In genomic region chr9:34072868-34073590, GRCh38 we compare ENCODE assay signal across 1 cellular context.
TF ChIP-seq lines count a peak whose summit lies in the region.

No MANE protein-coding gene starts in this region.

TF ChIP-seq in HepG2, 621 proteins besides CTCF, POLR2A, EP300 and RAD21 (continued from another document and continues in another):
- 0 out of 2 replicates have a peak, but pooled peaks have one; percentile 18 for TF ChIP-seq ZNF543 (CRISPR knock-in tag; IDR thresholded peaks at IDR 0.05)
- TF ChIP-seq ZNF780A (CRISPR knock-in tag; IDR thresholded peaks at IDR 0.05): no peak
- no peak for TF ChIP-seq TFE3 (CRISPR knock-in tag; IDR thresholded peaks at IDR 0.05)
- TF ChIP-seq, protein P1, sequence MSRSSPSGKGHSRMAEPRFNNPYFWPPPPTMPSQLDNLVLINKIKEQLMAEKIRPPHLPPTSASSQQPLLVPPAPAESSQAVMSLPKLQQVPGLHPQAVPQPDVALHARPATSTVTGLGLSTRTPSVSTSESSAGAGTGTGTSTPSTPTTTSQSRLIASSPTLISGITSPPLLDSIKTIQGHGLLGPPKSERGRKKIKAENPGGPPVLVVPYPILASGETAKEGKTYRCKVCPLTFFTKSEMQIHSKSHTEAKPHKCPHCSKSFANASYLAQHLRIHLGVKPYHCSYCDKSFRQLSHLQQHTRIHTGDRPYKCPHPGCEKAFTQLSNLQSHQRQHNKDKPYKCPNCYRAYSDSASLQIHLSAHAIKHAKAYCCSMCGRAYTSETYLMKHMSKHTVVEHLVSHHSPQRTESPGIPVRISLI (CRISPR knock-in tag; IDR thresholded peaks at IDR 0.05; ENCODE audit: borderline replicate concordance): no peak
- TF ChIP-seq, protein P2, sequence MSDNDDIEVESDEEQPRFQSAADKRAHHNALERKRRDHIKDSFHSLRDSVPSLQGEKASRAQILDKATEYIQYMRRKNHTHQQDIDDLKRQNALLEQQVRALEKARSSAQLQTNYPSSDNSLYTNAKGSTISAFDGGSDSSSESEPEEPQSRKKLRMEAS (IDR thresholded peaks at IDR 0.05): peak; percentile 47; the same call in 1 of the 2 replicates
- no peak for TF ChIP-seq SMYD3 (CRISPR knock-in tag; IDR thresholded peaks at IDR 0.05)
- no peak for TF ChIP-seq ZNF121 (CRISPR knock-in tag; IDR thresholded peaks at IDR 0.05)
- TF ChIP-seq, protein P3, sequence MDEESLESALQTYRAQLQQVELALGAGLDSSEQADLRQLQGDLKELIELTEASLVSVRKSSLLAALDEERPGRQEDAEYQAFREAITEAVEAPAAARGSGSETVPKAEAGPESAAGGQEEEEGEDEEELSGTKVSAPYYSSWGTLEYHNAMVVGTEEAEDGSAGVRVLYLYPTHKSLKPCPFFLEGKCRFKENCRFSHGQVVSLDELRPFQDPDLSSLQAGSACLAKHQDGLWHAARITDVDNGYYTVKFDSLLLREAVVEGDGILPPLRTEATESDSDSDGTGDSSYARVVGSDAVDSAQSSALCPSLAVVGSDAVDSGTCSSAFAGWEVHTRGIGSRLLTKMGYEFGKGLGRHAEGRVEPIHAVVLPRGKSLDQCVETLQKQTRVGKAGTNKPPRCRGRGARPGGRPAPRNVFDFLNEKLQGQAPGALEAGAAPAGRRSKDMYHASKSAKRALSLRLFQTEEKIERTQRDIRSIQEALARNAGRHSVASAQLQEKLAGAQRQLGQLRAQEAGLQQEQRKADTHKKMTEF (CRISPR knock-in tag; IDR thresholded peaks at IDR 0.05): peak; percentile 83
- no peak for TF ChIP-seq RNF2 (conservative IDR thresholded peaks at IDR 0.05; ENCODE audit: low read depth)
- TF ChIP-seq MAF1 (CRISPR knock-in tag; IDR thresholded peaks at IDR 0.05; ENCODE audit: borderline replicate concordance): no peak
- TF ChIP-seq, protein P4, sequence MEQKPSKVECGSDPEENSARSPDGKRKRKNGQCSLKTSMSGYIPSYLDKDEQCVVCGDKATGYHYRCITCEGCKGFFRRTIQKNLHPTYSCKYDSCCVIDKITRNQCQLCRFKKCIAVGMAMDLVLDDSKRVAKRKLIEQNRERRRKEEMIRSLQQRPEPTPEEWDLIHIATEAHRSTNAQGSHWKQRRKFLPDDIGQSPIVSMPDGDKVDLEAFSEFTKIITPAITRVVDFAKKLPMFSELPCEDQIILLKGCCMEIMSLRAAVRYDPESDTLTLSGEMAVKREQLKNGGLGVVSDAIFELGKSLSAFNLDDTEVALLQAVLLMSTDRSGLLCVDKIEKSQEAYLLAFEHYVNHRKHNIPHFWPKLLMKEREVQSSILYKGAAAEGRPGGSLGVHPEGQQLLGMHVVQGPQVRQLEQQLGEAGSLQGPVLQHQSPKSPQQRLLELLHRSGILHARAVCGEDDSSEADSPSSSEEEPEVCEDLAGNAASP (CRISPR knock-in tag; IDR thresholded peaks at IDR 0.05; ENCODE audit: borderline replicate concordance): peak; percentile 65
- no peak for TF ChIP-seq ZSCAN30 (CRISPR knock-in tag; IDR thresholded peaks at IDR 0.05)
- no peak for TF ChIP-seq SP140L (CRISPR knock-in tag; IDR thresholded peaks at IDR 0.05; ENCODE audit: borderline replicate concordance)
- TF ChIP-seq, protein P5, sequence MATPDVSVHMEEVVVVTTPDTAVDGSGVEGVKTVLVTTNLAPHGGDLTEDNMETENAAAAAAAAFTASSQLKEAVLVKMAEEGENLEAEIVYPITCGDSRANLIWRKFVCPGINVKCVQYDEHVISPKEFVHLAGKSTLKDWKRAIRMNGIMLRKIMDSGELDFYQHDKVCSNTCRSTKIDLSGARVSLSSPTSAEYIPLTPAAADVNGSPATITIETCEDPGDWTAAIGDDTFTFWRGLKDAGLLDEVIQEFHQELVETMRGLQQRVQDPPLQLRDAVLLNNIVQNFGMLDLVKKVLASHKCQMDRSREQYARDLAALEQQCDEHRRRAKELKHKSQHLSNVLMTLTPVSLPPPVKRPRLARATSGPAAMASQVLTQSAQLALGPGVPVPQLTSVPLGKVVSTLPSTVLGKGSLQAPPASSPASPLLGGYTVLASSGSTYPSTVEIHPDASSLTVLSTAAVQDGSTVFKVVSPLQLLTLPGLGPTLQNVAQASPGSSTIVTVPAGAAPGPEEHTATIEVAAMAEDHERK (CRISPR knock-in tag; IDR thresholded peaks at IDR 0.05; ENCODE audit: low read depth): no peak
- TF ChIP-seq ZNF574 (CRISPR knock-in tag; IDR thresholded peaks at IDR 0.05): peak; percentile 48; the same call in 1 of the 2 replicates
- TF ChIP-seq, protein P6, sequence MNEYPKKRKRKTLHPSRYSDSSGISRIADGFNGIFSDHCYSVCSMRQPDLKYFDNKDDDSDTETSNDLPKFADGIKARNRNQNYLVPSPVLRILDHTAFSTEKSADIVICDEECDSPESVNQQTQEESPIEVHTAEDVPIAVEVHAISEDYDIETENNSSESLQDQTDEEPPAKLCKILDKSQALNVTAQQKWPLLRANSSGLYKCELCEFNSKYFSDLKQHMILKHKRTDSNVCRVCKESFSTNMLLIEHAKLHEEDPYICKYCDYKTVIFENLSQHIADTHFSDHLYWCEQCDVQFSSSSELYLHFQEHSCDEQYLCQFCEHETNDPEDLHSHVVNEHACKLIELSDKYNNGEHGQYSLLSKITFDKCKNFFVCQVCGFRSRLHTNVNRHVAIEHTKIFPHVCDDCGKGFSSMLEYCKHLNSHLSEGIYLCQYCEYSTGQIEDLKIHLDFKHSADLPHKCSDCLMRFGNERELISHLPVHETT (CRISPR knock-in tag; conservative IDR thresholded peaks at IDR 0.05): no peak
- TF ChIP-seq ZHX2 (IDR thresholded peaks at IDR 0.05; ENCODE audit: low read depth): no peak
- TF ChIP-seq ZHX2 (CRISPR knock-in tag; IDR thresholded peaks at IDR 0.05; ENCODE audit: borderline replicate concordance): no peak
- TF ChIP-seq, protein P7, sequence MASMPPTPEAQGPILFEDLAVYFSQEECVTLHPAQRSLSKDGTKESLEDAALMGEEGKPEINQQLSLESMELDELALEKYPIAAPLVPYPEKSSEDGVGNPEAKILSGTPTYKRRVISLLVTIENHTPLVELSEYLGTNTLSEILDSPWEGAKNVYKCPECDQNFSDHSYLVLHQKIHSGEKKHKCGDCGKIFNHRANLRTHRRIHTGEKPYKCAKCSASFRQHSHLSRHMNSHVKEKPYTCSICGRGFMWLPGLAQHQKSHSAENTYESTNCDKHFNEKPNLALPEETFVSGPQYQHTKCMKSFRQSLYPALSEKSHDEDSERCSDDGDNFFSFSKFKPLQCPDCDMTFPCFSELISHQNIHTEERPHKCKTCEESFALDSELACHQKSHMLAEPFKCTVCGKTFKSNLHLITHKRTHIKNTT (CRISPR knock-in tag; IDR thresholded peaks at IDR 0.05): no peak
- no peak for TF ChIP-seq ADNP (CRISPR knock-in tag; IDR thresholded peaks at IDR 0.05)
- no peak for TF ChIP-seq ZSCAN20 (CRISPR knock-in tag; IDR thresholded peaks at IDR 0.05; ENCODE audit: borderline replicate concordance)
- no peak for TF ChIP-seq TBP (CRISPR knock-in tag; IDR thresholded peaks at IDR 0.05)
- TF ChIP-seq, protein P8, sequence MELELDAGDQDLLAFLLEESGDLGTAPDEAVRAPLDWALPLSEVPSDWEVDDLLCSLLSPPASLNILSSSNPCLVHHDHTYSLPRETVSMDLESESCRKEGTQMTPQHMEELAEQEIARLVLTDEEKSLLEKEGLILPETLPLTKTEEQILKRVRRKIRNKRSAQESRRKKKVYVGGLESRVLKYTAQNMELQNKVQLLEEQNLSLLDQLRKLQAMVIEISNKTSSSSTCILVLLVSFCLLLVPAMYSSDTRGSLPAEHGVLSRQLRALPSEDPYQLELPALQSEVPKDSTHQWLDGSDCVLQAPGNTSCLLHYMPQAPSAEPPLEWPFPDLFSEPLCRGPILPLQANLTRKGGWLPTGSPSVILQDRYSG (CRISPR knock-in tag; IDR thresholded peaks at IDR 0.05): no peak
- TF ChIP-seq ZNF224 (CRISPR knock-in tag; IDR thresholded peaks at IDR 0.05): no peak
- TF ChIP-seq ATF7-NPFF (CRISPR knock-in tag; IDR thresholded peaks at IDR 0.05; ENCODE audit: low read depth): no peak
- peak; percentile 74; the same call in 1 of the 2 replicates for TF ChIP-seq JUND (CRISPR knock-in tag; IDR thresholded peaks at IDR 0.05)
- 0 out of 2 replicates have a peak, but pooled peaks have one; percentile 38 for TF ChIP-seq ZNF431 (CRISPR knock-in tag; IDR thresholded peaks at IDR 0.05; ENCODE audit: borderline replicate concordance, low read depth)
- no peak for TF ChIP-seq TAF1 (CRISPR knock-in tag; IDR thresholded peaks at IDR 0.05)
- TF ChIP-seq ZFX (CRISPR knock-in tag; IDR thresholded peaks at IDR 0.05; ENCODE audit: low read depth): 0 out of 2 replicates have a peak, but pooled peaks have one; percentile 38
- no peak for TF ChIP-seq HCFC1 (IDR thresholded peaks at IDR 0.05; ENCODE audit: low read depth, low read length)
- TF ChIP-seq REL (CRISPR knock-in tag; conservative IDR thresholded peaks at IDR 0.05): no peak
- TF ChIP-seq TEAD3 (CRISPR knock-in tag; optimal IDR thresholded peaks at IDR 0.05; ENCODE audit: borderline replicate concordance): peak; percentile 80
- peak; percentile 97 for TF ChIP-seq FOXA3 (CRISPR knock-in tag; IDR thresholded peaks at IDR 0.05)
- TF ChIP-seq ZFP37 (CRISPR knock-in tag; IDR thresholded peaks at IDR 0.05; ENCODE audit: borderline replicate concordance): no peak
- no peak for TF ChIP-seq ZBTB2 (CRISPR knock-in tag; IDR thresholded peaks at IDR 0.05; ENCODE audit: low read depth)
- no peak for TF ChIP-seq ZNF432 (CRISPR knock-in tag; IDR thresholded peaks at IDR 0.05; ENCODE audit: borderline replicate concordance)
- no peak for TF ChIP-seq SRSF4 (IDR thresholded peaks at IDR 0.05; ENCODE audit: low read depth, low read length, poor library complexity, severe bottlenecking)
